Comparison of ENCODE assay signal across 9 cellular contexts in genomic region chr12:49843411-49843810, GRCh38. TPM values are rescaled to one million over a fixed set of nuclear protein-coding genes. Genes with fewer than 3 reads are reported as not detected.
DNase-seq lines count a peak whose midpoint lies in the region; ATAC-seq, FAIRE-seq and TF ChIP-seq lines count a peak whose summit lies in the region.
"Had no signal": no experiment of that assay in that cellular context is flagged by ENCODE, and none has a peak within 500 bp of the region (broad histone marks: within the 10 kb centered on the region; RNA-seq: fewer than 3 reads in every experiment).

No MANE protein-coding gene starts in this region.

- H3K4me2 ChIP-seq in GM12878 (ENCODE audit: control insufficient read depth, insufficient read depth): peak overlapping the region; percentile 98

- WGBS in GM12878 (ENCODE audit: insufficient coverage, insufficient replicate concordance, low lambda C conversion rate, missing lambda C conversion rate): 74% methylated on average over 7 of the region's 7 CpGs
- WGBS in lung, 2 donors: 72 to 92% methylated on average over 7 of the region's 7 CpGs
- 84% methylated on average over 7 of the region's 7 CpGs for WGBS in urinary bladder

- no TSS peak for BruUV-seq in GM12878 (replicated peaks; lab: Mats Ljungman, UMichigan)

- no peak for TF ChIP-seq RAD21 in GM12878 (IDR thresholded peaks at IDR 0.05; ENCODE audit: insufficient read depth, low read depth, low read length)

- no peak for FAIRE-seq in GM12878 (lab: Jason Lieb, UNC)
- FAIRE-seq: islet of Langerhans had no signal

- H3K4me1 ChIP-seq in left ventricle myocardium inferior (peaks cover 23% of the 10 kb centered on the region), GM12878 (ENCODE audit: control insufficient read depth, insufficient read depth, low read length) (peaks cover 10% of the 10 kb centered on the region; the same call in 1 of the 2 replicates), lung (ENCODE audit: control insufficient read depth in 2 of 2, insufficient read depth in 2 of 2, low read length in 2 of 2) (peaks cover 0 to 2% of the 10 kb centered on the region in 2 donors), urinary bladder (ENCODE audit: insufficient read depth) (no peaks in the 10 kb centered on the region)

- H3K36me3 ChIP-seq in left ventricle myocardium inferior: no peaks in the 10 kb centered on the region
- no peaks in the 10 kb centered on the region for H3K36me3 ChIP-seq in GM12878 (ENCODE audit: control insufficient read depth in 2 of 2, insufficient read depth in 2 of 2, low read length in 1 of 2)
- H3K36me3 ChIP-seq in lung (ENCODE audit: control insufficient read depth in 2 of 2, insufficient read depth in 2 of 2, low read length in 2 of 2): no peaks in the 10 kb centered on the region
- no peaks in the 10 kb centered on the region for H3K36me3 ChIP-seq in urinary bladder (ENCODE audit: insufficient read depth)

- peak overlapping the region; percentile 98 for H2AFZ ChIP-seq in GM12878 (ENCODE audit: control insufficient read depth, low read depth, low read length)

- CTCF ChIA-PET in GM12878 (lab: Yijun Ruan, JAX): interaction anchor here (0.8 to 7.3 kb wide), 9 partner anchors 11 to 364 kb away, joined by 3 to 122 read pairs (median 4); partner anchors contain the start of gene TMBIM6

- TF ChIP-seq EP300 in GM12878 (IDR thresholded peaks at IDR 0.05; ENCODE audit: borderline replicate concordance in 1 of 2, control insufficient read depth in 1 of 2, low read depth in 2 of 2, low read length in 2 of 2): no peak

- peaks cover 12% of the 10 kb centered on the region for H3K79me2 ChIP-seq in GM12878 (ENCODE audit: control insufficient read depth, insufficient read depth, low read length)

- ATAC-seq in left cardiac atrium (no peak), GM12878 (no peak), lung (ENCODE audit: insufficient read depth, low FRiP score) (no peak), HG03469 (IDR thresholded peaks at IDR 0.05; ENCODE audit: unreplicated experiment) (no peak)

- H4K20me1 ChIP-seq in GM12878 (ENCODE audit: control insufficient read depth, insufficient read depth): no peaks in the 10 kb centered on the region

- peaks cover 5% of the 10 kb centered on the region for H3K27me3 ChIP-seq in left ventricle myocardium inferior (ENCODE audit: low read depth)
- no peaks in the 10 kb centered on the region for H3K27me3 ChIP-seq in GM12878 (replicated peaks in 1 of 2; ENCODE audit: control insufficient read depth in 2 of 2, insufficient read depth in 2 of 2, low read length in 1 of 2)
- H3K27me3 ChIP-seq in lung (ENCODE audit: control insufficient read depth, insufficient read depth): no peaks in the 10 kb centered on the region

- SMC1A ChIA-PET in GM12878 (lab: Charles Lee; ENCODE audit: uncharacterized antibody, unreplicated experiment): interaction anchor here (0.7 to 1.4 kb wide), 7 partner anchors 8 to 412 kb away, joined by 3 to 7 read pairs (median 3); partner anchors contain the start of gene TMBIM6

- POLR2A ChIA-PET in GM12878 (lab: Charles Lee): interaction anchor here (0.8 to 1.9 kb wide), 5 partner anchors 14 to 102 kb away, joined by 3 to 5 read pairs (median 4); partner anchors contain the start of genes NCKAP5L and TMBIM6

- no peaks in the 10 kb centered on the region for H3K9me3 ChIP-seq in left ventricle myocardium inferior (replicated peaks)
- H3K9me3 ChIP-seq in GM12878 (replicated peaks; ENCODE audit: control insufficient read depth, insufficient read depth, low read length): no peaks in the 10 kb centered on the region
- H3K9me3 ChIP-seq in lung (ENCODE audit: control insufficient read depth in 2 of 2, insufficient read depth in 1 of 2, low read length in 1 of 2): no peaks in the 10 kb centered on the region

- in situ Hi-C loops in GM12878 (cut with MboI): no loop called here

- TF ChIP-seq CTCF in left ventricle myocardium inferior (IDR thresholded peaks at IDR 0.05; ENCODE audit: borderline replicate concordance): no peak
- no peak for TF ChIP-seq CTCF in GM12878 (IDR thresholded peaks at IDR 0.05 in 2 of 3, conservative IDR thresholded peaks at IDR 0.05 in 1 of 3; ENCODE audit: control insufficient read depth in 2 of 3, extremely low read depth in 1 of 3, insufficient read depth in 1 of 3, low read depth in 3 of 3, low read length in 3 of 3)
- no peak for TF ChIP-seq CTCF in lung (IDR thresholded peaks at IDR 0.05; ENCODE audit: control extremely low read depth, extremely low read depth)

- intact Hi-C loops in left ventricle myocardium inferior (cut with micrococcal nuclease): no loop called here
- intact Hi-C loops in left cardiac atrium (cut with DNase I): no loop called here
- intact Hi-C loops in GM12878 (cut with micrococcal nuclease; ENCODE audit: unreplicated experiment): no loop called here

- DNase-seq in left ventricle myocardium inferior (no peak), left cardiac atrium (no peak), GM12878 (ENCODE audit: low read depth, low spot score) (no peak), lung (ENCODE audit: low spot score) (no peak), LoVo (ENCODE audit: low spot score) (no peak)
- DNase-seq in stimulated activated naive CD4-positive, alpha-beta T cell treated with Interleukin-2 at 50 U/mL for 16 hours (lab: John Stamatoyannopoulos, UW): no peak

- H3K27ac ChIP-seq in left ventricle myocardium inferior (replicated peaks): peak overlapping the region; percentile 93
- peak overlapping the region; percentile 76 for H3K27ac ChIP-seq in GM12878 (ENCODE audit: control insufficient read depth, insufficient read depth)
- peak overlapping the region; percentile 82 to 87 for H3K27ac ChIP-seq in lung (ENCODE audit: low read depth in 1 of 2, low read length in 1 of 2)
- no peak overlapping the region for H3K27ac ChIP-seq in urinary bladder (ENCODE audit: low read depth)

- RAD21 ChIA-PET in GM12878 (lab: Charles Lee; ENCODE audit: unreplicated experiment): interaction anchor here (0.7 to 7.4 kb wide), 6 partner anchors 14 to 181 kb away, joined by 3 to 49 read pairs (median 4); partner anchors contain the start of genes NCKAP5L and TMBIM6

- peak overlapping the region; percentile 94 for H3K9ac ChIP-seq in GM12878 (ENCODE audit: control insufficient read depth, insufficient read depth, low read length)

- H3K4me3 ChIP-seq in left ventricle myocardium inferior (peak overlapping the region; percentile 87), GM12878 (peak overlapping the region; percentile 98; the same call in 1 of the 2 replicates), lung (peak overlapping the region; percentile 65), urinary bladder (ENCODE audit: low read depth, low read length) (peak overlapping the region; percentile 43)

- no peak for TF ChIP-seq POLR2A in GM12878 (IDR thresholded peaks at IDR 0.05; ENCODE audit: low read depth, low read length)

RNA-seq across cellular contexts. Expression of gene BCDIN3D, which starts 0.5 kb away (rescaled TPM):
- total RNA-seq in left ventricle myocardium inferior (2.9 TPM), left cardiac atrium (1 to 10 TPM; 2.9 to 4.0 TPM), GM12878 (2014; rRNA removed) (5.8 and 6.0 TPM in 2 replicates), GM12878 (2014; rRNA removed; fragmentation: Illumina TruSeq; extraction: Trizol) (6.2 and 6.4 TPM in 2 replicates), GM12878 (2021) (5.6 and 7.1 TPM in 2 replicates), lung (1 to 10 TPM; 2.6 to 4.4 TPM), urinary bladder (5.8 TPM)
- total RNA-seq in GM12878 (2013; cell fraction: nucleolus; rRNA removed): 7.3 and 8.3 TPM in 2 replicates
- 2.5 TPM for polyA plus RNA-seq in GM12878 (2011; ENCODE audit: low read depth)
- polyA plus RNA-seq in GM12878 (2011; rRNA removed) (3.7 and 4.1 TPM in 2 replicates), GM12878 (2014; fragmentation: Illumina TruSeq; extraction: Trizol) (6.7 and 7.8 TPM in 2 replicates), GM12878 (2014; fragmentation: Nextera tagmentation; extraction: Ambion mirVana) (1 to 10 TPM; 5.5 to 6.3 TPM), GM12878 (2014; rRNA removed) (4.7 and 7.2 TPM in 2 replicates), GM12878 (2016; fragmentation: Nextera tagmentation; extraction: Ambion mirVana) (1 to 10 TPM; 6.5 to 6.8 TPM), lung (1 to 10 TPM; 2.6 to 3.4 TPM), urinary bladder (4.4 TPM)
- polyA plus RNA-seq in GM12878 (2011; cell fraction: cytosol; rRNA removed): 3.5 and 4.0 TPM in 2 replicates
- 2.6 and 2.9 TPM in 2 replicates for polyA plus RNA-seq in GM12878 (2011; cell fraction: nucleus; rRNA removed)
- polyA plus RNA-seq in GM12878 (2012): 3.0 and 4.6 TPM in 2 replicates
- polyA minus RNA-seq in GM12878 (2011; rRNA and poly(A)+ RNA removed): 5.0 and 8.6 TPM in 2 replicates
- 1.8 and 1.9 TPM in 2 replicates for polyA minus RNA-seq in GM12878 (2011; cell fraction: cytosol; rRNA and poly(A)+ RNA removed)
- polyA minus RNA-seq in GM12878 (2011; cell fraction: nucleus; rRNA and poly(A)+ RNA removed): 3.1 and 6.7 TPM in 2 replicates

RNA-seq across cellular contexts. Expression of gene NCKAP5L, which starts 15.2 kb away (rescaled TPM):
- total RNA-seq in left ventricle myocardium inferior (25.5 TPM), left cardiac atrium (10 to 100 TPM; 18.6 to 18.8 TPM), GM12878 (2014; rRNA removed) (8.2 TPM in 2 replicates), GM12878 (2014; rRNA removed; fragmentation: Illumina TruSeq; extraction: Trizol) (4.3 and 4.4 TPM in 2 replicates), GM12878 (2021) (14.8 and 15.8 TPM in 2 replicates), lung (10 to 100 TPM; 20.9 to 30.8 TPM), urinary bladder (13.3 TPM)
- 37.5 and 39.4 TPM in 2 replicates for total RNA-seq in GM12878 (2013; cell fraction: nucleolus; rRNA removed)
- polyA plus RNA-seq in GM12878 (2011; ENCODE audit: low read depth): 1.6 TPM
- polyA plus RNA-seq in GM12878 (2011; rRNA removed) (2.1 and 3.1 TPM in 2 replicates), GM12878 (2014; fragmentation: Illumina TruSeq; extraction: Trizol) (1.1 and 3.4 TPM in 2 replicates), GM12878 (2014; fragmentation: Nextera tagmentation; extraction: Ambion mirVana) (under 1 TPM; 0.03 to 0.16 TPM), GM12878 (2014; rRNA removed) (8.1 and 10.7 TPM in 2 replicates), GM12878 (2016; fragmentation: Nextera tagmentation; extraction: Ambion mirVana) (1 to 10 TPM; 4.4 to 5.5 TPM), lung (10 to 100 TPM; 15.7 to 19.2 TPM), urinary bladder (14.1 TPM)
- 3.0 and 4.2 TPM in 2 replicates for polyA plus RNA-seq in GM12878 (2011; cell fraction: cytosol; rRNA removed)
- polyA plus RNA-seq in GM12878 (2011; cell fraction: nucleus; rRNA removed): 17.3 and 21.6 TPM in 2 replicates
- 5.6 and 6.3 TPM in 2 replicates for polyA plus RNA-seq in GM12878 (2012)
- polyA minus RNA-seq in GM12878 (2011; rRNA and poly(A)+ RNA removed): 7.7 and 11.0 TPM in 2 replicates
- polyA minus RNA-seq in GM12878 (2011; cell fraction: cytosol; rRNA and poly(A)+ RNA removed): 4.1 and 5.1 TPM in 2 replicates
- 8.6 and 13.6 TPM in 2 replicates for polyA minus RNA-seq in GM12878 (2011; cell fraction: nucleus; rRNA and poly(A)+ RNA removed)

Comparison
In these comparisons a context has a peak if more than half of its experiments do, and no peak if none do; other contexts are left out.
1. H3K4me3 ChIP-seq: peak in every context shown above with its lines; median percentile 98 in GM12878; 87 in left ventricle myocardium inferior; 65 in lung; 43 in urinary bladder.